In genomic region chr17:32385971-32386370, GRCh38 we compare ENCODE assay signal across 15 cellular contexts. TPM values are rescaled to one million over a fixed set of nuclear protein-coding genes. Genes with fewer than 3 reads are reported as not detected.
A peak's percentile ranks its signal among the peaks of the same experiment; 100 is the strongest.
DNase-seq lines count a peak whose midpoint lies in the region; ATAC-seq and TF ChIP-seq lines count a peak whose summit lies in the region.
"Had no signal": no experiment of that assay in that cellular context is flagged by ENCODE, and none has a peak within 500 bp of the region (broad histone marks: within the 10 kb centered on the region; RNA-seq: fewer than 3 reads in every experiment).

No MANE protein-coding gene starts in this region.

- TF ChIP-seq CTCF in GM23338 (conservative IDR thresholded peaks at IDR 0.05; ENCODE audit: low read depth in 2 of 2): no peak
- no peak for TF ChIP-seq CTCF in PC-3 (conservative IDR thresholded peaks at IDR 0.05; ENCODE audit: low read depth, low read length)
- TF ChIP-seq CTCF in fibroblast of the aortic adventitia (IDR thresholded peaks at IDR 0.05; ENCODE audit: insufficient read depth, low read length): no peak
- no peak for TF ChIP-seq CTCF in progenitor cell of endocrine pancreas (IDR thresholded peaks at IDR 0.05; ENCODE audit: unreplicated experiment)

- no peaks in the 10 kb centered on the region for H3K9me3 ChIP-seq in PC-3 (ENCODE audit: low read length)
- H3K9me3 ChIP-seq: A549, Caco-2 had no signal

- POLR2A ChIA-PET in PC-3 (lab: Charles Lee; ENCODE audit: unreplicated experiment): no interaction called here

- no peak overlapping the region for H3K4me2 ChIP-seq in GM23338
- H3K4me2 ChIP-seq in PC-3 (ENCODE audit: low read length): no peak overlapping the region
- H3K4me2 ChIP-seq: A549 had no signal

- H3K27me3 ChIP-seq in GM23338 (ENCODE audit: insufficient read depth) (no peaks in the 10 kb centered on the region), PC-3 (ENCODE audit: low read length) (no peaks in the 10 kb centered on the region)

- no peak overlapping the region for H2AFZ ChIP-seq in GM23338
- no peak overlapping the region for H2AFZ ChIP-seq in PC-3 (ENCODE audit: low read length)

- H3K27me3 Mint-ChIP-seq in GM23338 (ENCODE audit: insufficient read depth, low read depth, poor library complexity) (peaks cover 1% of the 10 kb centered on the region), progenitor cell of endocrine pancreas (no peaks in the 10 kb centered on the region)
- H3K27me3 Mint-ChIP-seq: IgD-negative memory B cell had no signal

- H3K27ac ChIP-seq in GM23338 (ENCODE audit: low read depth) (peak overlapping the region; percentile 12; the same call in 1 of the 2 replicates), PC-3 (ENCODE audit: low read length) (no peak overlapping the region)
- H3K27ac ChIP-seq: A549 had no signal

- H3F3A ChIP-seq in GM23338 (replicated peaks; ENCODE audit: low read depth) (peaks cover 3% of the 10 kb centered on the region; the same call in 1 of the 2 replicates), PC-3 (ENCODE audit: low read length, unreplicated experiment) (no peaks in the 10 kb centered on the region)

- H3K4me1 ChIP-seq in GM23338 (ENCODE audit: insufficient read depth) (no peaks in the 10 kb centered on the region), PC-3 (ENCODE audit: insufficient read depth, low read length) (peaks cover 6% of the 10 kb centered on the region; the same call in 1 of the 2 replicates)

- H4K20me1 ChIP-seq in GM23338 (replicated peaks; ENCODE audit: insufficient read depth): no peaks in the 10 kb centered on the region
- no peaks in the 10 kb centered on the region for H4K20me1 ChIP-seq in PC-3 (ENCODE audit: low read length)

- H3K4me1 Mint-ChIP-seq in GM23338: no peaks in the 10 kb centered on the region
- H3K4me1 Mint-ChIP-seq in progenitor cell of endocrine pancreas (ENCODE audit: low read depth): peaks cover 7% of the 10 kb centered on the region

- peaks cover 5% of the 10 kb centered on the region; the same call in 1 of the 2 replicates for H3K36me3 ChIP-seq in GM23338 (ENCODE audit: insufficient read depth)
- H3K36me3 ChIP-seq in PC-3 (ENCODE audit: low read depth, low read length): peaks cover 9% of the 10 kb centered on the region; the same call in 1 of the 2 replicates

- H3K4me3 Mint-ChIP-seq in GM23338 (no peak overlapping the region), progenitor cell of endocrine pancreas (ENCODE audit: low read depth) (no peak overlapping the region)
- H3K4me3 Mint-ChIP-seq: CD14-positive monocyte; CD8-positive, alpha-beta T cell; IgD-negative memory B cell had no signal

- H3K9me3 Mint-ChIP-seq in GM23338 (no peaks in the 10 kb centered on the region), progenitor cell of endocrine pancreas (ENCODE audit: low read depth) (no peaks in the 10 kb centered on the region)
- H3K9me3 Mint-ChIP-seq: CD14-positive monocyte; CD8-positive, alpha-beta T cell; IgD-negative memory B cell had no signal

- no peak overlapping the region for H3K9ac ChIP-seq in PC-3 (ENCODE audit: low read length)

- intact Hi-C loops in PC-3 (cut with micrococcal nuclease): no loop called here

- H3K9me2 ChIP-seq in GM23338 (ENCODE audit: insufficient read depth) (no peaks in the 10 kb centered on the region), PC-3 (replicated peaks; ENCODE audit: low read length) (no peaks in the 10 kb centered on the region)

- ATAC-seq in GM23338: no peak
- 0 out of 2 replicates have a peak, but pooled peaks have one; percentile 9 for ATAC-seq in PC-3
- no peak for ATAC-seq in GM19467 (IDR thresholded peaks at IDR 0.05; ENCODE audit: unreplicated experiment)
- ATAC-seq: A549; CD8-positive, alpha-beta T cell had no signal

- H3K27ac Mint-ChIP-seq in GM23338 (no peak overlapping the region), progenitor cell of endocrine pancreas (peak overlapping the region; percentile 25)
- H3K27ac Mint-ChIP-seq: CD8-positive, alpha-beta T cell; IgD-negative memory B cell had no signal

- CTCF ChIA-PET in PC-3 (lab: Charles Lee): no interaction called here

- no TSS peak for BruUV-seq in PC-3 (replicated peaks; lab: Mats Ljungman, UMichigan)

- DNase-seq in GM23338 (ENCODE audit: low spot score): no peak
- no peak for DNase-seq in PC-3
- DNase-seq in fibroblast of the aortic adventitia (ENCODE audit: low read depth): peak; percentile 12
- no peak for DNase-seq in progenitor cell of endocrine pancreas (ENCODE audit: low spot score, unreplicated experiment)
- DNase-seq in NCI-H226: no peak
- no peak for DNase-seq in midbrain (lab: John Stamatoyannopoulos, UW)
- DNase-seq: Caco-2; CD8-positive, alpha-beta T cell; DND-41; GDM1; HCEC 1CT had no signal

- H3K36me3 Mint-ChIP-seq in GM23338 (ENCODE audit: low read depth) (peaks cover 14% of the 10 kb centered on the region; the same call in 2 of the 3 replicates), progenitor cell of endocrine pancreas (ENCODE audit: insufficient read depth) (peaks cover 21% of the 10 kb centered on the region)

- H3K4me3 ChIP-seq in GM23338: no peak overlapping the region
- no peak overlapping the region for H3K4me3 ChIP-seq in PC-3 (ENCODE audit: low read length)
- no peak overlapping the region for H3K4me3 ChIP-seq in fibroblast of the aortic adventitia (ENCODE audit: low read depth, low read length)
- H3K4me3 ChIP-seq: A549 had no signal

- H3K79me2 ChIP-seq in GM23338 (replicated peaks; ENCODE audit: insufficient read depth) (no peaks in the 10 kb centered on the region), PC-3 (ENCODE audit: low read length) (no peaks in the 10 kb centered on the region)

TF ChIP-seq in GM23338, 12 proteins besides CTCF, POLR2A, EP300 and RAD21 (continues in another document):
- no peak for TF ChIP-seq EZH2phosphoT487 (IDR thresholded peaks at IDR 0.05; ENCODE audit: unreplicated experiment)
- no peak for TF ChIP-seq EZH2 (IDR thresholded peaks at IDR 0.05; ENCODE audit: low read depth, unreplicated experiment)
- TF ChIP-seq CREB1 (CRISPR knock-in tag; IDR thresholded peaks at IDR 0.05; ENCODE audit: low read depth): no peak
- no peak for TF ChIP-seq POLR2AphosphoS5 (IDR thresholded peaks at IDR 0.05; ENCODE audit: low read depth)
- TF ChIP-seq ZNF331 (CRISPR knock-in tag; IDR thresholded peaks at IDR 0.05; ENCODE audit: low read depth): no peak
- TF ChIP-seq REST (IDR thresholded peaks at IDR 0.05; ENCODE audit: unreplicated experiment): no peak
- TF ChIP-seq ETS1 (IDR thresholded peaks at IDR 0.05): no peak

RNA-seq across cellular contexts. Expression of gene ZNF207, which starts 36.0 kb away (rescaled TPM):
- 234 and 240 TPM in 2 replicates for total RNA-seq in GM23338 (2014; rRNA removed; shearing (Covaris generic))
- polyA plus RNA-seq in GM23338 (2016; fragmentation: Nextera tagmentation; extraction: Ambion mirVana): 155 and 171 TPM in 2 replicates
- total RNA-seq in PC-3 (2014; rRNA removed) (76.5 and 84.6 TPM in 2 replicates), fibroblast of the aortic adventitia (ENCODE audit: low replicate concordance) (92.6 and 202 TPM in 2 replicates), progenitor cell of endocrine pancreas (226 and 240 TPM in 2 replicates)

RNA-seq across cellular contexts. Expression of gene C17orf75, which starts 44.0 kb away (rescaled TPM):
- 26.8 and 35.9 TPM in 2 replicates for total RNA-seq in GM23338 (2014; rRNA removed; shearing (Covaris generic))
- polyA plus RNA-seq in GM23338 (2016; fragmentation: Nextera tagmentation; extraction: Ambion mirVana): 43.3 and 50.1 TPM in 2 replicates
- total RNA-seq in PC-3 (2014; rRNA removed) (17.5 and 27.0 TPM in 2 replicates), fibroblast of the aortic adventitia (ENCODE audit: low replicate concordance) (18.0 and 19.2 TPM in 2 replicates), progenitor cell of endocrine pancreas (39.1 TPM in 2 replicates)

RNA-seq across cellular contexts. Expression of gene PSMD11, which starts 58.3 kb away (rescaled TPM):
- total RNA-seq in GM23338 (2014; rRNA removed; shearing (Covaris generic)): 132 and 180 TPM in 2 replicates
- 360 and 369 TPM in 2 replicates for polyA plus RNA-seq in GM23338 (2016; fragmentation: Nextera tagmentation; extraction: Ambion mirVana)
- 160 and 163 TPM in 2 replicates for total RNA-seq in PC-3 (2014; rRNA removed)
- 74.2 and 78.2 TPM in 2 replicates for total RNA-seq in fibroblast of the aortic adventitia (ENCODE audit: low replicate concordance)
- total RNA-seq in progenitor cell of endocrine pancreas: 110 and 113 TPM in 2 replicates
